In genomic region chr12:94148841-94149780, GRCh38 we compare ENCODE assay signal across 1 cellular context.
TF ChIP-seq lines count a peak whose summit lies in the region.

No MANE protein-coding gene starts in this region.

TF ChIP-seq in HepG2, 621 proteins besides CTCF, POLR2A, EP300 and RAD21 (continued from another document and continues in another):
- TF ChIP-seq GMEB1 (CRISPR knock-in tag; IDR thresholded peaks at IDR 0.05; ENCODE audit: borderline replicate concordance) (no peak), TP53 (CRISPR knock-in tag; conservative IDR thresholded peaks at IDR 0.05) (no peak), MAFK (conservative IDR thresholded peaks at IDR 0.05 in 1 of 2, IDR thresholded peaks at IDR 0.05 in 1 of 2; ENCODE audit: low read length in 2 of 2) (no peak), PRMT3 (CRISPR knock-in tag; IDR thresholded peaks at IDR 0.05; ENCODE audit: borderline replicate concordance, low read depth) (no peak), ZNF225 (CRISPR knock-in tag; IDR thresholded peaks at IDR 0.05) (peak; percentile 63; the same call in 1 of the 2 replicates), ZNF234 (CRISPR knock-in tag; conservative IDR thresholded peaks at IDR 0.05) (0 out of 2 replicates have a peak, but pooled peaks have one; percentile 30), TFDP1 (CRISPR knock-in tag; IDR thresholded peaks at IDR 0.05; ENCODE audit: borderline replicate concordance) (no peak; the same call in 1 of the 2 replicates), EHMT2 (IDR thresholded peaks at IDR 0.05; ENCODE audit: borderline replicate concordance, low read depth, low read length) (no peak), U2AF1 (optimal IDR thresholded peaks at IDR 0.05; ENCODE audit: low read depth, low read length) (no peak), NFYC (CRISPR knock-in tag; IDR thresholded peaks at IDR 0.05) (no peak), HNF4A (CRISPR knock-in tag; IDR thresholded peaks at IDR 0.05) (peak; percentile 64), MAZ (IDR thresholded peaks at IDR 0.05; ENCODE audit: borderline replicate concordance, low read depth, low read length) (no peak), MAZ (CRISPR knock-in tag; IDR thresholded peaks at IDR 0.05; ENCODE audit: low read depth) (no peak), PHB2 (IDR thresholded peaks at IDR 0.05; ENCODE audit: partially characterized antibody) (no peak), CREM (IDR thresholded peaks at IDR 0.05) (no peak), CREM (CRISPR knock-in tag; IDR thresholded peaks at IDR 0.05) (no peak), ZNF788 (CRISPR knock-in tag; IDR thresholded peaks at IDR 0.05; ENCODE audit: borderline replicate concordance) (0 out of 2 replicates have a peak, but pooled peaks have one; percentile 51), SNAI1 (CRISPR knock-in tag; IDR thresholded peaks at IDR 0.05; ENCODE audit: borderline replicate concordance) (no peak), ZNF558 (CRISPR knock-in tag; IDR thresholded peaks at IDR 0.05; ENCODE audit: borderline replicate concordance) (no peak), JUNB (CRISPR knock-in tag; IDR thresholded peaks at IDR 0.05; ENCODE audit: borderline replicate concordance) (no peak), AHDC1 (CRISPR knock-in tag; IDR thresholded peaks at IDR 0.05; ENCODE audit: borderline replicate concordance) (no peak), NRL (CRISPR knock-in tag; IDR thresholded peaks at IDR 0.05; ENCODE audit: borderline replicate concordance) (0 out of 2 replicates have a peak, but pooled peaks have one; percentile 53), MLLT10 (CRISPR knock-in tag; IDR thresholded peaks at IDR 0.05) (no peak), ZNF850 (CRISPR knock-in tag; conservative IDR thresholded peaks at IDR 0.05) (no peak), YY1 (IDR thresholded peaks at IDR 0.05; ENCODE audit: insufficient read depth, insufficient replicate concordance, low read depth, low read length) (peak; percentile 59), ZNF746 (CRISPR knock-in tag; IDR thresholded peaks at IDR 0.05) (no peak; the same call in 1 of the 2 replicates), HOXA3 (CRISPR knock-in tag; IDR thresholded peaks at IDR 0.05) (peak; percentile 54), FOXJ3 (CRISPR knock-in tag; IDR thresholded peaks at IDR 0.05; ENCODE audit: borderline replicate concordance) (no peak), RNF2 (conservative IDR thresholded peaks at IDR 0.05; ENCODE audit: low read depth) (no peak; the same call in 1 of the 2 replicates), ADNP (CRISPR knock-in tag; IDR thresholded peaks at IDR 0.05) (peak; percentile 89), EED (CRISPR knock-in tag; IDR thresholded peaks at IDR 0.05) (0 out of 2 replicates have a peak, but pooled peaks have one; percentile 7), ZNF552 (CRISPR knock-in tag; IDR thresholded peaks at IDR 0.05; ENCODE audit: borderline replicate concordance) (0 out of 2 replicates have a peak, but pooled peaks have one; percentile 13), CENPT (CRISPR knock-in tag; IDR thresholded peaks at IDR 0.05; ENCODE audit: low read depth) (no peak), MTF2 (CRISPR knock-in tag; IDR thresholded peaks at IDR 0.05; ENCODE audit: borderline replicate concordance) (0 out of 2 replicates have a peak, but pooled peaks have one; percentile 51), ZNF496 (CRISPR knock-in tag; IDR thresholded peaks at IDR 0.05; ENCODE audit: insufficient replicate concordance) (no peak), ZFP36L1 (CRISPR knock-in tag; IDR thresholded peaks at IDR 0.05) (no peak), KLF11 (CRISPR knock-in tag; IDR thresholded peaks at IDR 0.05) (no peak), JUN (CRISPR knock-in tag; IDR thresholded peaks at IDR 0.05) (peak; percentile 41; the same call in 1 of the 2 replicates), ZNF343 (CRISPR knock-in tag; IDR thresholded peaks at IDR 0.05) (no peak), ZBTB1 (CRISPR knock-in tag; IDR thresholded peaks at IDR 0.05; ENCODE audit: borderline replicate concordance) (no peak), ZNF773 (CRISPR knock-in tag; IDR thresholded peaks at IDR 0.05; ENCODE audit: borderline replicate concordance) (peak; percentile 50; the same call in 1 of the 2 replicates), ZNF563 (CRISPR knock-in tag; IDR thresholded peaks at IDR 0.05) (no peak; the same call in 1 of the 2 replicates), ZNF17 (CRISPR knock-in tag; IDR thresholded peaks at IDR 0.05) (no peak), ZNF263 (CRISPR knock-in tag; IDR thresholded peaks at IDR 0.05) (peak; percentile 78), MAX (IDR thresholded peaks at IDR 0.05) (0 out of 2 replicates have a peak, but pooled peaks have one; percentile 48), ZNF652 (CRISPR knock-in tag; IDR thresholded peaks at IDR 0.05; ENCODE audit: borderline replicate concordance, low read depth) (no peak), ZKSCAN5 (CRISPR knock-in tag; IDR thresholded peaks at IDR 0.05) (no peak), FOXO4 (CRISPR knock-in tag; conservative IDR thresholded peaks at IDR 0.05) (no peak)
- TF ChIP-seq, protein P1, sequence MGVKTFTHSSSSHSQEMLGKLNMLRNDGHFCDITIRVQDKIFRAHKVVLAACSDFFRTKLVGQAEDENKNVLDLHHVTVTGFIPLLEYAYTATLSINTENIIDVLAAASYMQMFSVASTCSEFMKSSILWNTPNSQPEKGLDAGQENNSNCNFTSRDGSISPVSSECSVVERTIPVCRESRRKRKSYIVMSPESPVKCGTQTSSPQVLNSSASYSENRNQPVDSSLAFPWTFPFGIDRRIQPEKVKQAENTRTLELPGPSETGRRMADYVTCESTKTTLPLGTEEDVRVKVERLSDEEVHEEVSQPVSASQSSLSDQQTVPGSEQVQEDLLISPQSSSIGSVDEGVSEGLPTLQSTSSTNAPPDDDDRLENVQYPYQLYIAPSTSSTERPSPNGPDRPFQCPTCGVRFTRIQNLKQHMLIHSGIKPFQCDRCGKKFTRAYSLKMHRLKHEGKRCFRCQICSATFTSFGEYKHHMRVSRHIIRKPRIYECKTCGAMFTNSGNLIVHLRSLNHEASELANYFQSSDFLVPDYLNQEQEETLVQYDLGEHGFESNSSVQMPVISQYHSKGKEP (CRISPR knock-in tag; IDR thresholded peaks at IDR 0.05), result no peak
- TF ChIP-seq, protein P2, sequence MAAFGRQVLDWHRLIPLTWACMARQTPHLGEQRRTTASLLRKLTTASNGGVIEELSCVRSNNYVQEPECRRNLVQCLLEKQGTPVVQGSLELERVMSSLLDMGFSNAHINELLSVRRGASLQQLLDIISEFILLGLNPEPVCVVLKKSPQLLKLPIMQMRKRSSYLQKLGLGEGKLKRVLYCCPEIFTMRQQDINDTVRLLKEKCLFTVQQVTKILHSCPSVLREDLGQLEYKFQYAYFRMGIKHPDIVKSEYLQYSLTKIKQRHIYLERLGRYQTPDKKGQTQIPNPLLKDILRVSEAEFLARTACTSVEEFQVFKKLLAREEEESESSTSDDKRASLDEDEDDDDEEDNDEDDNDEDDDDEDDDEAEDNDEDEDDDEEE (CRISPR knock-in tag; IDR thresholded peaks at IDR 0.05), result no peak
- TF ChIP-seq, protein P3, sequence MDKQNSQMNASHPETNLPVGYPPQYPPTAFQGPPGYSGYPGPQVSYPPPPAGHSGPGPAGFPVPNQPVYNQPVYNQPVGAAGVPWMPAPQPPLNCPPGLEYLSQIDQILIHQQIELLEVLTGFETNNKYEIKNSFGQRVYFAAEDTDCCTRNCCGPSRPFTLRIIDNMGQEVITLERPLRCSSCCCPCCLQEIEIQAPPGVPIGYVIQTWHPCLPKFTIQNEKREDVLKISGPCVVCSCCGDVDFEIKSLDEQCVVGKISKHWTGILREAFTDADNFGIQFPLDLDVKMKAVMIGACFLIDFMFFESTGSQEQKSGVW (CRISPR knock-in tag; IDR thresholded peaks at IDR 0.05; ENCODE audit: borderline replicate concordance), result peak; percentile 8; the same call in 1 of the 2 replicates
- TF ChIP-seq, protein P4, sequence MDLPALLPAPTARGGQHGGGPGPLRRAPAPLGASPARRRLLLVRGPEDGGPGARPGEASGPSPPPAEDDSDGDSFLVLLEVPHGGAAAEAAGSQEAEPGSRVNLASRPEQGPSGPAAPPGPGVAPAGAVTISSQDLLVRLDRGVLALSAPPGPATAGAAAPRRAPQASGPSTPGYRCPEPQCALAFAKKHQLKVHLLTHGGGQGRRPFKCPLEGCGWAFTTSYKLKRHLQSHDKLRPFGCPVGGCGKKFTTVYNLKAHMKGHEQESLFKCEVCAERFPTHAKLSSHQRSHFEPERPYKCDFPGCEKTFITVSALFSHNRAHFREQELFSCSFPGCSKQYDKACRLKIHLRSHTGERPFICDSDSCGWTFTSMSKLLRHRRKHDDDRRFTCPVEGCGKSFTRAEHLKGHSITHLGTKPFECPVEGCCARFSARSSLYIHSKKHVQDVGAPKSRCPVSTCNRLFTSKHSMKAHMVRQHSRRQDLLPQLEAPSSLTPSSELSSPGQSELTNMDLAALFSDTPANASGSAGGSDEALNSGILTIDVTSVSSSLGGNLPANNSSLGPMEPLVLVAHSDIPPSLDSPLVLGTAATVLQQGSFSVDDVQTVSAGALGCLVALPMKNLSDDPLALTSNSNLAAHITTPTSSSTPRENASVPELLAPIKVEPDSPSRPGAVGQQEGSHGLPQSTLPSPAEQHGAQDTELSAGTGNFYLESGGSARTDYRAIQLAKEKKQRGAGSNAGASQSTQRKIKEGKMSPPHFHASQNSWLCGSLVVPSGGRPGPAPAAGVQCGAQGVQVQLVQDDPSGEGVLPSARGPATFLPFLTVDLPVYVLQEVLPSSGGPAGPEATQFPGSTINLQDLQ (CRISPR knock-in tag; IDR thresholded peaks at IDR 0.05), result peak; percentile 16; the same call in 1 of the 2 replicates
- TF ChIP-seq, protein P5, sequence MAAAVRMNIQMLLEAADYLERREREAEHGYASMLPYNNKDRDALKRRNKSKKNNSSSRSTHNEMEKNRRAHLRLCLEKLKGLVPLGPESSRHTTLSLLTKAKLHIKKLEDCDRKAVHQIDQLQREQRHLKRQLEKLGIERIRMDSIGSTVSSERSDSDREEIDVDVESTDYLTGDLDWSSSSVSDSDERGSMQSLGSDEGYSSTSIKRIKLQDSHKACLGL (CRISPR knock-in tag; IDR thresholded peaks at IDR 0.05), result peak; percentile 54
